ENCODE assay signal across 10 cellular contexts in the genomic region with DNA sequence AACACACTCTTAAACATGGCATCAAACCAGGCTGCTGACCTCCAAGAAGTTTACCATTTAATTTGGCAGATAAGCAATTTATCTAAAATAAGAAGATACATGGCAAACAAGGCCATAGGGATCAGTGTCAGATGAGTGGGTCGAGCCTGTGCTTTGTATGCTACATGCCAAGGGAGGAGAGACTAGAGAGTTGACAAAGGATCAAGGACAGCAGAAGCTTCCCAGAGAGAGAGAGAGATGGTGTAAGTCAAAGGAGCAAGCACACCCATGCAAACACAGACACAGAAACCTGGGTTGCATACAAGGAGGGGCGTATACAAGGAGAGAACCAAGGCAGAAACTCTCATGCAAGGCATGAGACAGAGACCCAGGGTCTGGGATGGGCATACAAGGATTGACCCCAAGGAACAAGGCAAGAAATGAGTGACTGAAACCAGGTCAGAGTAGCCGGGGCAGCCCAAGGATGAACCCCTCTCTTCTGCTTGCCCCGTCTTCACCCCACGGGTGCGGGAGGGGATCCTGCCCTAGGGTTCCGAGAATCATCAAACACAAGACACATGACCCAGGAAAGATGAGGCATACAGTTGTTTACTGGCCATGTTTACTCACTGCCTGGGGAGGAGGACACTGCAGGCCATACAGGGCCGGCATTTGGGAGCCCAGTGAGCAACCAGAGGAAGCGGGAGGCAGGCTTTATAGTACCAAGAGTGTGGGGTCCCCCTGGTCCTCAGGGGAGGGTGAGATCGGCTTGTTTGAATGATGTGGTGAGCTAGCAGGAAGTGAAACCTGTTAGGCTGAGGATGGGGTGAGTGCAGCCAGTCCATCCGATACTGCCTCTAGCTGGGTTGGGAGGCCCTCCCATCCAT.
DNase-seq lines count a peak whose midpoint lies in the region; ATAC-seq and TF ChIP-seq lines count a peak whose summit lies in the region.
"Had no signal": no experiment of that assay in that cellular context is flagged by ENCODE, and none has a peak within 500 bp of the region (broad histone marks: within the 10 kb centered on the region; RNA-seq: fewer than 3 reads in every experiment).

No MANE protein-coding gene starts in this region.

- no peaks in the 10 kb centered on the region for H3K36me3 ChIP-seq in heart right ventricle

- peak; percentile 21 for DNase-seq in GM12864 (ENCODE audit: low read depth)
- DNase-seq in RPMI8226: peak; percentile 40
- DNase-seq in NCI-H187 treated with DMSO at 0.1 percent for 48 hours (lab: John Stamatoyannopoulos, UW): no peak
- DNase-seq in HCEC 1CT: no peak
- no peak for DNase-seq in heart right ventricle
- no peak for DNase-seq in OCI-M1 (lab: John Stamatoyannopoulos, UW)
- DNase-seq: mammary epithelial cell had no signal

- H3K4me1 ChIP-seq in heart right ventricle: peaks cover 0 to 19% (median 0%) of the 10 kb centered on the region in 9 donors

- TF ChIP-seq CTCF in GM12864 (IDR thresholded peaks at IDR 0.05; ENCODE audit: low read depth, low read length, missing control alignments) (no peak), heart right ventricle (IDR thresholded peaks at IDR 0.05) (no peak)

- no peak overlapping the region for H3K4me3 ChIP-seq in GM12864 (ENCODE audit: low read depth, low read length)
- H3K4me3 ChIP-seq in heart right ventricle: no peak overlapping the region

- intact Hi-C loops in heart right ventricle (cut with DNase I): loop anchor here in 1 of 10 donors (10.0 kb wide), 1 partner anchor 532 kb away; the partner anchor contains the start of gene ID2

- peak overlapping the region in 1 of 10 donors; percentile 16 for H3K27ac ChIP-seq in heart right ventricle
- H3K27ac ChIP-seq: epithelial cell of prostate had no signal

- no peaks in the 10 kb centered on the region for H3K27me3 ChIP-seq in heart right ventricle

- WGBS in heart right ventricle, 2 donors: 88 to 91% methylated on average over 11 of the region's 11 CpGs

- ATAC-seq in GM19438 (IDR thresholded peaks at IDR 0.05; ENCODE audit: low read depth, unreplicated experiment) (peak; percentile 99), HG03060 (IDR thresholded peaks at IDR 0.05; ENCODE audit: low read depth, unreplicated experiment) (peak; percentile 98), heart right ventricle (no peak)

- peaks cover 0 to 7% (median 0%) of the 10 kb centered on the region in 11 donors for H3K9me3 ChIP-seq in heart right ventricle

Comparison
In these comparisons a context has a peak if more than half of its experiments do, and no peak if none do; other contexts are left out.
1. DNase-seq: peak in GM12864 (single experiment) and RPMI8226 (single experiment); none in NCI-H187 treated with DMSO at 0.1 percent for 48 hours (single experiment), HCEC 1CT (single experiment), heart right ventricle (0 of 2) and OCI-M1 (single experiment).
2. ATAC-seq: peak in GM19438 (single experiment) and HG03060 (single experiment); none in heart right ventricle (0 of 8).